Comparison of ENCODE assay signal across 8 cellular contexts in the genomic region with DNA sequence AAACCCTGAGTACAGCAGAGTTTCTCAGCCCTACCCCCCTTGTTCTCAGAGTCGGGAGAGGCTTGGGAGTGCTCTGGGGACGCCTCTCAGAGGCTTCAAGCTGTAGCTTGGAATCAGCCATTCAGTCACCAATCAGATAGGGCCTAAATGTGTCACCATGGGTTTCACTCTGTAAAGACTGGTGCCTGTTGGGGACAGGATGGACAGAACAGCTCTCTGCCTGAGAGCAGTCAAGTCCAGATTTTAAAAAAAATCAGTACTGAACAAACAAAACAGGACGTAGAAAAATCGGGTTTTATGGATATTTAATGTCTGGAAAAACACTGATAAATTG. TPM values are rescaled to one million over a fixed set of nuclear protein-coding genes. Genes with fewer than 3 reads are reported as not detected.
DNase-seq lines count a peak whose midpoint lies in the region.

No MANE protein-coding gene starts in this region.

- peaks cover 13% of the 10 kb centered on the region for H3K4me1 ChIP-seq in iPS-20b (ENCODE audit: insufficient read depth, low read length)

- H3K27me3 ChIP-seq in iPS-20b (ENCODE audit: insufficient read depth, low read length): no peaks in the 10 kb centered on the region

- no peak overlapping the region for H3K27ac ChIP-seq in iPS-20b (ENCODE audit: low read length)
- peak overlapping the region; percentile 82 for H3K27ac ChIP-seq in substantia nigra (ENCODE audit: low read depth, low read length, poor library complexity, severe bottlenecking)

- H3K4me1 Mint-ChIP-seq in activated CD4-positive, alpha-beta T cell treated with anti-CD3 and anti-CD28 coated beads, Interleukin-2, amount 10 ng/mL, durations not matched to agents 7 days and 5 days: peaks cover 52% of the 10 kb centered on the region
- peaks cover 29% of the 10 kb centered on the region for H3K4me1 Mint-ChIP-seq in activated T-helper 2 cell treated with anti-CD3 and anti-CD28 coated beads, Interferon-gamma antibody, Interleukin-2, Interleukin-4, amounts not matched to agents 10 μg/mL and 5 μg/mL and 100 μg/mL, durations not matched to agents 14 hours and 24 hours and 36 hours (ENCODE audit: low read depth)

- POLR2A ChIA-PET in activated CD4-positive, alpha-beta T cell treated with anti-CD3 and anti-CD28 coated beads, Interleukin-2, amount 10 ng/mL, durations not matched to agents 7 days and 5 days (lab: Charles Lee): interaction anchor here (0.6 kb wide), 1 partner anchor 146 kb away, joined by 3 read pairs; no protein-coding TSS in a partner anchor

- no peaks in the 10 kb centered on the region for H3K9me3 Mint-ChIP-seq in activated CD4-positive, alpha-beta T cell treated with anti-CD3 and anti-CD28 coated beads, Interleukin-2, amount 10 ng/mL, durations not matched to agents 7 days and 5 days
- no peaks in the 10 kb centered on the region for H3K9me3 Mint-ChIP-seq in activated T-helper 2 cell treated with anti-CD3 and anti-CD28 coated beads, Interferon-gamma antibody, Interleukin-2, Interleukin-4, amounts not matched to agents 10 μg/mL and 5 μg/mL and 100 μg/mL, durations not matched to agents 14 hours and 24 hours and 36 hours

- CTCF ChIA-PET in activated CD4-positive, alpha-beta T cell treated with anti-CD3 and anti-CD28 coated beads, Interleukin-2, amount 10 ng/mL, durations not matched to agents 7 days and 5 days (lab: Charles Lee): no interaction called here

- intact Hi-C loops in activated T-helper 2 cell treated with anti-CD3 and anti-CD28 coated beads, Interferon-gamma antibody, Interleukin-2, Interleukin-4, amounts not matched to agents 10 μg/mL and 5 μg/mL and 100 μg/mL, durations not matched to agents 14 hours and 24 hours and 36 hours (cut with micrococcal nuclease): loop anchor here (10.0 kb wide), 1 partner anchor 190 kb away; a partner anchor contains a TSS

- H3K36me3 Mint-ChIP-seq in activated CD4-positive, alpha-beta T cell treated with anti-CD3 and anti-CD28 coated beads, Interleukin-2, amount 10 ng/mL, durations not matched to agents 7 days and 5 days (ENCODE audit: low read depth): peaks cover 47% of the 10 kb centered on the region
- H3K36me3 Mint-ChIP-seq in activated T-helper 2 cell treated with anti-CD3 and anti-CD28 coated beads, Interferon-gamma antibody, Interleukin-2, Interleukin-4, amounts not matched to agents 10 μg/mL and 5 μg/mL and 100 μg/mL, durations not matched to agents 14 hours and 24 hours and 36 hours (ENCODE audit: low read depth): peaks cover 57% of the 10 kb centered on the region

- peak overlapping the region; percentile 99; the same call in 1 of the 2 replicates for H3K9ac ChIP-seq in iPS-20b (ENCODE audit: low read depth, low read length)

- H3K9me3 ChIP-seq in iPS-20b (ENCODE audit: insufficient read depth, low read depth, low read length): no peaks in the 10 kb centered on the region

- peak overlapping the region; percentile 99 for H3K27ac Mint-ChIP-seq in activated CD4-positive, alpha-beta T cell treated with anti-CD3 and anti-CD28 coated beads, Interleukin-2, amount 10 ng/mL, durations not matched to agents 7 days and 5 days
- peak overlapping the region; percentile 99 for H3K27ac Mint-ChIP-seq in activated T-helper 2 cell treated with anti-CD3 and anti-CD28 coated beads, Interferon-gamma antibody, Interleukin-2, Interleukin-4, amounts not matched to agents 10 μg/mL and 5 μg/mL and 100 μg/mL, durations not matched to agents 14 hours and 24 hours and 36 hours

- no peak for DNase-seq in activated CD4-positive, alpha-beta T cell treated with anti-CD3 and anti-CD28 coated beads, Interleukin-2, amount 10 ng/mL, durations not matched to agents 7 days and 5 days
- DNase-seq in activated CD4-positive, alpha-beta T cell treated with anti-CD3 and anti-CD28 coated beads for 4 hours: no peak
- no peak for DNase-seq in activated T-helper 2 cell treated with anti-CD3 and anti-CD28 coated beads, Interferon-gamma antibody, Interleukin-2, Interleukin-4, amounts not matched to agents 10 μg/mL and 5 μg/mL and 100 μg/mL, durations not matched to agents 14 hours and 24 hours and 36 hours (ENCODE audit: low spot score)
- no peak for DNase-seq in substantia nigra (lab: John Stamatoyannopoulos, UW)
- DNase-seq in anterior cingulate cortex (lab: John Stamatoyannopoulos, UW): no peak
- DNase-seq in RPMI8226: no peak
- DNase-seq in NCI-H748 treated with DMSO at 0.1 percent for 48 hours (lab: John Stamatoyannopoulos, UW): no peak

- peaks cover 37% of the 10 kb centered on the region for H3K36me3 ChIP-seq in iPS-20b (ENCODE audit: insufficient read depth, low read depth, low read length)

- peak overlapping the region; percentile 99 for H3K4me3 ChIP-seq in iPS-20b (ENCODE audit: low read length)

- H3K4me3 Mint-ChIP-seq in activated CD4-positive, alpha-beta T cell treated with anti-CD3 and anti-CD28 coated beads, Interleukin-2, amount 10 ng/mL, durations not matched to agents 7 days and 5 days: peak overlapping the region; percentile 98
- peak overlapping the region; percentile 98 for H3K4me3 Mint-ChIP-seq in activated T-helper 2 cell treated with anti-CD3 and anti-CD28 coated beads, Interferon-gamma antibody, Interleukin-2, Interleukin-4, amounts not matched to agents 10 μg/mL and 5 μg/mL and 100 μg/mL, durations not matched to agents 14 hours and 24 hours and 36 hours (ENCODE audit: low read depth)

- H3K27me3 Mint-ChIP-seq in activated CD4-positive, alpha-beta T cell treated with anti-CD3 and anti-CD28 coated beads, Interleukin-2, amount 10 ng/mL, durations not matched to agents 7 days and 5 days: peaks cover 7% of the 10 kb centered on the region
- H3K27me3 Mint-ChIP-seq in activated T-helper 2 cell treated with anti-CD3 and anti-CD28 coated beads, Interferon-gamma antibody, Interleukin-2, Interleukin-4, amounts not matched to agents 10 μg/mL and 5 μg/mL and 100 μg/mL, durations not matched to agents 14 hours and 24 hours and 36 hours (ENCODE audit: low read depth): peaks cover 4% of the 10 kb centered on the region

RNA-seq across cellular contexts. Expression of a gene that starts 1.3 kb away (rescaled TPM):
- 10 to 100 TPM; 31.7 to 34.5 TPM for total RNA-seq in activated CD4-positive, alpha-beta T cell treated with anti-CD3 and anti-CD28 coated beads, Interleukin-2, amount 10 ng/mL, durations not matched to agents 7 days and 5 days
- total RNA-seq in activated T-helper 2 cell treated with anti-CD3 and anti-CD28 coated beads, Interferon-gamma antibody, Interleukin-2, Interleukin-4, amounts not matched to agents 10 μg/mL and 5 μg/mL and 100 μg/mL, durations not matched to agents 14 hours and 24 hours and 36 hours: 43.0 and 44.3 TPM in 2 replicates
